In the genomic region with DNA sequence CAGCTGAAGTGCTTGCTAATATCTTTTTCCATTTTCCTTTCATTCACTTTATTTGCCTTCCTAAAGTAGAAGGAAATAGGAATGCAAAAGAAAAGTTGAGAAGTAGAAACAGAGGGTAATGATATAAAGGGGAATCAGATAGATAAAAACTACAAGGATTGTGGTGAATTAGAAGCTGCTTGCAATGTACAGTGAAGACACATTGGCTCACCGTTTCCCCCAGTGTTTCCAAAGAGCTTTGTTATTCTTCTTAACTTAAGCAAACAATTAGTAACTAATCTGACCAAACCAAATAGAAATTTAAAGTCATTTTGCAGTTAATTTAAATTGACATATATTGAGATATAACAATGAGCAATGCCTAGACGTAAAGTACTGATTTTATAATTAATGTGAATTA, we compare ENCODE assay signal across 23 cellular contexts.
"Had no signal": no experiment of that assay in that cellular context is flagged by ENCODE, and none has a peak within 500 bp of the region (broad histone marks: within the 10 kb centered on the region; RNA-seq: fewer than 3 reads in every experiment).

No MANE protein-coding gene starts in this region.

- H3K79me2 ChIP-seq: hepatocyte had no signal

- ATAC-seq: foreskin keratinocyte, gastroesophageal sphincter, heart left ventricle, left colon, left lung, left ventricle myocardium superior, lower lobe of right lung, mucosa of descending colon had no signal

- FAIRE-seq: colon, endothelial cell of umbilical vein, frontal cortex, keratinocyte had no signal

- H3K27ac ChIP-seq: coronary artery, dorsolateral prefrontal cortex, esophagus muscularis mucosa, foreskin keratinocyte, gastroesophageal sphincter, heart left ventricle, hepatocyte, left lung, lower lobe of right lung had no signal

- H3K4me2 ChIP-seq: hepatocyte had no signal

- H3K9me3 ChIP-seq: esophagus muscularis mucosa, gastroesophageal sphincter, heart left ventricle, left lung, lower lobe of right lung, mucosa of descending colon had no signal

- H3K4me3 ChIP-seq: coronary artery, dorsolateral prefrontal cortex, esophagus muscularis mucosa, gastroesophageal sphincter, heart left ventricle, hepatocyte, left lung, lower lobe of right lung, mucosa of descending colon had no signal

- DNase-seq: dermis blood vessel endothelial cell; dorsolateral prefrontal cortex; effector CD4-positive, alpha-beta T cell; effector memory CD4-positive, alpha-beta T cell; foreskin keratinocyte; heart left ventricle; hypothalamus; immature natural killer cell; left colon; left lung; left ventricle myocardium superior; lower lobe of right lung; mesenchymal stem cell; mucosa of descending colon; naive B cell had no signal

- H3K27me3 ChIP-seq: dorsolateral prefrontal cortex, esophagus muscularis mucosa, foreskin keratinocyte, gastroesophageal sphincter, heart left ventricle, hepatocyte, left lung had no signal

- H3K4me1 ChIP-seq: esophagus muscularis mucosa, foreskin keratinocyte, gastroesophageal sphincter, left lung, lower lobe of right lung had no signal

- H2AFZ ChIP-seq: hepatocyte had no signal
